Comparison of ENCODE assay signal across 1 cellular context in genomic region chr13:33745370-33746324, GRCh38.
TF ChIP-seq lines count a peak whose summit lies in the region.

No MANE protein-coding gene starts in this region.

TF ChIP-seq in WTC11, 78 proteins besides CTCF, POLR2A, EP300 and RAD21 (continued from another document):
- no peak for TF ChIP-seq ARID4B (CRISPR knock-in tag; IDR thresholded peaks at IDR 0.05; ENCODE audit: borderline replicate concordance)
- no peak for TF ChIP-seq HMGA2 (CRISPR knock-in tag; IDR thresholded peaks at IDR 0.05)
- TF ChIP-seq FOXP1 (CRISPR knock-in tag; IDR thresholded peaks at IDR 0.05; ENCODE audit: borderline replicate concordance): no peak
- no peak for TF ChIP-seq ZNF396 (CRISPR knock-in tag; IDR thresholded peaks at IDR 0.05; ENCODE audit: borderline replicate concordance)
- no peak for TF ChIP-seq USF2 (CRISPR knock-in tag; IDR thresholded peaks at IDR 0.05)
- no peak for TF ChIP-seq IRF1 (CRISPR knock-in tag; IDR thresholded peaks at IDR 0.05)
- TF ChIP-seq AR (CRISPR knock-in tag; IDR thresholded peaks at IDR 0.05): no peak
- no peak for TF ChIP-seq STAT6 (CRISPR knock-in tag; conservative IDR thresholded peaks at IDR 0.05; ENCODE audit: low read depth)
- no peak for TF ChIP-seq GRHL2 (CRISPR knock-in tag; IDR thresholded peaks at IDR 0.05; ENCODE audit: insufficient replicate concordance, severe bottlenecking)
- no peak for TF ChIP-seq ATF6 (CRISPR knock-in tag; IDR thresholded peaks at IDR 0.05)
- TF ChIP-seq FOXJ3 (CRISPR knock-in tag; IDR thresholded peaks at IDR 0.05; ENCODE audit: borderline replicate concordance): no peak
- TF ChIP-seq ZNF263 (CRISPR knock-in tag; IDR thresholded peaks at IDR 0.05; ENCODE audit: low read depth): no peak
- no peak for TF ChIP-seq CDX4 (CRISPR knock-in tag; IDR thresholded peaks at IDR 0.05; ENCODE audit: borderline replicate concordance)
